19 cellular contexts compared by ENCODE assay signal in genomic region chr1:206466840-206467649, GRCh38. TPM values are rescaled to one million over a fixed set of nuclear protein-coding genes. Genes with fewer than 3 reads are reported as not detected.
DNase-seq lines count a peak whose midpoint lies in the region; ATAC-seq, FAIRE-seq and TF ChIP-seq lines count a peak whose summit lies in the region.
"Had no signal": no experiment of that assay in that cellular context is flagged by ENCODE, and none has a peak within 500 bp of the region (broad histone marks: within the 10 kb centered on the region; RNA-seq: fewer than 3 reads in every experiment).

No MANE protein-coding gene starts in this region.

- no peaks in the 10 kb centered on the region for H3K9me1 ChIP-seq in K562 (ENCODE audit: control insufficient read depth, insufficient read depth, low read length)

- POLR2A ChIA-PET in K562 (lab: Yijun Ruan, JAX) = no interaction called here

- 16% methylated on average over 15 of the region's 15 CpGs for WGBS in K562 (ENCODE audit: insufficient coverage, low coverage, missing lambda C conversion rate)

- BruUV-seq in K562 (replicated peaks; lab: Mats Ljungman, UMichigan) = no TSS peak

- peaks cover 0 to 4% of the 10 kb centered on the region in 2 experiments; a peak in 2 of 5 replicates for H3K27me3 ChIP-seq in K562 (ENCODE audit: control insufficient read depth in 2 of 2, insufficient read depth in 2 of 2, low read length in 2 of 2)
- H3K27me3 ChIP-seq: ovary, tibial nerve had no signal

- in situ Hi-C loops in K562 (cut with MboI) = no loop called here

- peaks cover 79% of the 10 kb centered on the region for H3K4me1 Mint-ChIP-seq in activated T-cell treated with anti-CD3 and anti-CD28 coated beads, Interleukin-2, amount 50 U/mL, for 4 hours (ENCODE audit: low read depth)

- no peaks in the 10 kb centered on the region for H3K9me3 Mint-ChIP-seq in activated T-cell treated with anti-CD3 and anti-CD28 coated beads, Interleukin-2, amount 50 U/mL, for 4 hours
- H3K9me3 Mint-ChIP-seq: immature natural killer cell had no signal

- intact Hi-C loops in K562 (cut with micrococcal nuclease) = no loop called here

- H3K27me3 Mint-ChIP-seq in activated T-cell treated with anti-CD3 and anti-CD28 coated beads, Interleukin-2, amount 50 U/mL, for 4 hours (ENCODE audit: low read depth) = no peaks in the 10 kb centered on the region

- no peak for TF ChIP-seq POLR2A in NB4 (IDR thresholded peaks at IDR 0.05; ENCODE audit: extremely low read depth, insufficient read length)
- TF ChIP-seq POLR2A in K562 (conservative IDR thresholded peaks at IDR 0.05) = no peak

- TF ChIP-seq CTCF in NB4 (IDR thresholded peaks at IDR 0.05; ENCODE audit: low read depth, low read length) (no peak), K562 (IDR thresholded peaks at IDR 0.05 in 2 of 3, conservative IDR thresholded peaks at IDR 0.05 in 1 of 3; ENCODE audit: insufficient read depth in 2 of 3, low read depth in 1 of 3, low read length in 3 of 3) (no peak)

- no peaks in the 10 kb centered on the region for H3K9me3 ChIP-seq in K562 (replicated peaks; ENCODE audit: control insufficient read depth, insufficient read depth, low read depth, low read length)
- H3K9me3 ChIP-seq: gastrocnemius medialis, ovary, tibial nerve had no signal

- peak overlapping the region; percentile 2 for H2AFZ ChIP-seq in K562 (ENCODE audit: low read depth, low read length)

- H3K4me1 ChIP-seq in K562 (replicated peaks in 1 of 2; ENCODE audit: control insufficient read depth in 2 of 2, insufficient read depth in 2 of 2, low read length in 2 of 2) = peaks cover 28 to 34% of the 10 kb centered on the region in 2 experiments

- no peak overlapping the region for H3K27ac ChIP-seq in K562 (ENCODE audit: extremely low read depth, low read depth, low read length)
- H3K27ac ChIP-seq: gastrocnemius medialis, KMS-11, ovary, tibial nerve had no signal

- no peak for TF ChIP-seq EP300 in K562 (IDR thresholded peaks at IDR 0.05; ENCODE audit: low read length)

- CTCF ChIA-PET in K562 (lab: Yijun Ruan, JAX; ENCODE audit: low intra/inter-chr PET ratio) = no interaction called here

- ATAC-seq in activated T-cell treated with anti-CD3 and anti-CD28 coated beads, Interleukin-2, amount 50 U/mL, for 4 hours = no peak
- ATAC-seq in K562 = peak; percentile 3; the same call in 2 of the 3 replicates
- no peak for ATAC-seq in GM21526 (IDR thresholded peaks at IDR 0.05; ENCODE audit: low FRiP score, unreplicated experiment)
- ATAC-seq in GM19324 (IDR thresholded peaks at IDR 0.05; ENCODE audit: low FRiP score, unreplicated experiment) = no peak

- no peaks in the 10 kb centered on the region for H3K36me3 Mint-ChIP-seq in activated T-cell treated with anti-CD3 and anti-CD28 coated beads, Interleukin-2, amount 50 U/mL, for 4 hours (ENCODE audit: insufficient read depth)
- H3K36me3 Mint-ChIP-seq: immature natural killer cell had no signal

- FAIRE-seq in K562 (lab: Jason Lieb, UNC) = no peak
- FAIRE-seq: bronchial epithelial cell, TTC549 had no signal

- H3K36me3 ChIP-seq in K562 (ENCODE audit: control insufficient read depth, insufficient read depth, low read length) = no peaks in the 10 kb centered on the region
- H3K36me3 ChIP-seq: gastrocnemius medialis, ovary had no signal

- H4K20me1 ChIP-seq in K562 (replicated peaks; ENCODE audit: control insufficient read depth, insufficient read depth, low read length) = no peaks in the 10 kb centered on the region

- no peaks in the 10 kb centered on the region for H3K79me2 ChIP-seq in K562 (ENCODE audit: control insufficient read depth, insufficient read depth, low read length)

- peak overlapping the region; percentile 50 for H3K4me3 Mint-ChIP-seq in activated T-cell treated with anti-CD3 and anti-CD28 coated beads, Interleukin-2, amount 50 U/mL, for 4 hours

- DNase-seq in activated T-cell treated with anti-CD3 and anti-CD28 coated beads, Interleukin-2, amount 50 U/mL, for 4 hours = no peak
- no peak for DNase-seq in activated T-cell treated with anti-CD3 and anti-CD28 coated beads, Interleukin-2, amount 50 U/mL, for 1 hour
- DNase-seq in NB4 (ENCODE audit: low read depth) (peak; percentile 65), K562 (ENCODE audit: extremely low read depth in 1 of 4, low spot score in 3 of 4) (peak in 2 of 4 experiments; percentile 42 to 59), NCI-H526 treated with DMSO at 0.1 percent for 48 hours (lab: John Stamatoyannopoulos, UW) (no peak)
- DNase-seq in stimulated activated naive CD4-positive, alpha-beta T cell treated with Interleukin-2 at 50 U/mL for 16 hours (lab: John Stamatoyannopoulos, UW) = peak; percentile 19
- DNase-seq: DMS153, immature natural killer cell, mesendoderm, NCI-H1694 treated with DMSO at 0.1 percent for 48 hours, NCI-H82, ovary had no signal

- peak overlapping the region in 1 of 2 experiments; percentile 81; a peak in 1 of 4 replicates for H3K9ac ChIP-seq in K562 (ENCODE audit: insufficient read depth in 1 of 2, low read depth in 2 of 2, low read length in 2 of 2)
- H3K9ac ChIP-seq: KMS-11 had no signal

- no peak for TF ChIP-seq RAD21 in K562 (CRISPR knock-in tag; conservative IDR thresholded peaks at IDR 0.05 in 1 of 2, IDR thresholded peaks at IDR 0.05 in 1 of 2)

- no peak overlapping the region for H3K4me2 ChIP-seq in K562 (ENCODE audit: insufficient read depth, low read length)
- H3K4me2 ChIP-seq: KMS-11 had no signal

- H3K4me3 ChIP-seq in NB4 (ENCODE audit: low read depth, low read length) (no peak overlapping the region), K562 (no peak overlapping the region)
- H3K4me3 ChIP-seq: gastrocnemius medialis, ovary, tibial nerve had no signal

TF ChIP-seq in K562, 482 proteins besides CTCF, POLR2A, EP300 and RAD21 (continues in another document):
- TF ChIP-seq CBFA2T2 (conservative IDR thresholded peaks at IDR 0.05) = peak; percentile 47; the same call in 1 of the 2 replicates
- TF ChIP-seq SMARCA4 (IDR thresholded peaks at IDR 0.05) = peak; percentile 19; the same call in 1 of the 2 replicates
- peak in 1 of 2 experiments; percentile 20 for TF ChIP-seq E2F6 (IDR thresholded peaks at IDR 0.05; ENCODE audit: borderline replicate concordance in 1 of 2, extremely low read depth in 1 of 2, insufficient read depth in 1 of 2, insufficient read length in 1 of 2, low read depth in 1 of 2, low read length in 1 of 2, poor library complexity in 1 of 2, severe bottlenecking in 1 of 2)
- TF ChIP-seq ZNF217 (CRISPR knock-in tag; IDR thresholded peaks at IDR 0.05) = no peak
- TF ChIP-seq ZNF253 (CRISPR knock-in tag; conservative IDR thresholded peaks at IDR 0.05) = no peak
- no peak for TF ChIP-seq DIDO1 (tag; IDR thresholded peaks at IDR 0.05; ENCODE audit: low read depth)
- 0 out of 2 replicates have a peak, but pooled peaks have one; percentile 18 for TF ChIP-seq ETV1 (tag; conservative IDR thresholded peaks at IDR 0.05; ENCODE audit: low read depth)
- TF ChIP-seq POLR3A (IDR thresholded peaks at IDR 0.05; ENCODE audit: borderline replicate concordance, extremely low read depth, insufficient read depth, insufficient read length) = no peak

RNA-seq across cellular contexts. Expression of gene IKBKE, which starts 3.2 kb away (rescaled TPM):
- total RNA-seq in activated T-cell treated with anti-CD3 and anti-CD28 coated beads, Interleukin-2, amount 50 U/mL, for 4 hours = 10 to 100 TPM; 14.7 to 17.2 (median 16.1) TPM
- total RNA-seq in K562 (2011; cell fraction: chromatin; rRNA removed; ENCODE audit: low replicate concordance) = 4.6 and 15.1 TPM in 2 replicates
- total RNA-seq in K562 (2011; cell fraction: nucleolus; rRNA removed) = 3.8 and 6.3 TPM in 2 replicates
- total RNA-seq in K562 (2011; cell fraction: nucleoplasm; rRNA removed) = 3.2 and 3.4 TPM in 2 replicates
- total RNA-seq in K562 (2014; rRNA removed) = 4.6 and 6.4 TPM in 2 replicates
- total RNA-seq in K562 (2014; rRNA removed; fragmentation: Illumina TruSeq; extraction: Trizol) = 1.8 and 2.3 TPM in 2 replicates
- 5.0 and 5.4 TPM in 2 replicates for total RNA-seq in K562 (2015; rRNA removed; fragmentation: Illumina TruSeq; extraction: Trizol)
- 6.1 and 6.8 TPM in 2 replicates for total RNA-seq in K562 (2021)
- polyA plus RNA-seq in K562 (2011; rRNA removed) = 4.2 and 4.6 TPM in 2 replicates
- polyA plus RNA-seq in K562 (2011; cell fraction: cytosol; rRNA removed) = 2.8 and 6.8 TPM in 2 replicates
- polyA plus RNA-seq in K562 (2011; cell fraction: nucleus; rRNA removed) = 9.2 and 11.6 TPM in 2 replicates
- polyA plus RNA-seq in K562 (2012) = 6.6 and 7.4 TPM in 2 replicates
- 3.7 and 4.9 TPM in 2 replicates for polyA plus RNA-seq in K562 (2014; fragmentation: Illumina TruSeq; extraction: Trizol)
- 1 to 10 TPM; 7.9 to 9.0 TPM for polyA plus RNA-seq in K562 (2014; fragmentation: Nextera tagmentation; extraction: Ambion mirVana)
- polyA plus RNA-seq in K562 (2014; rRNA removed) = 4.8 and 9.1 TPM in 2 replicates
- 3.5 and 4.0 TPM in 2 replicates for polyA minus RNA-seq in K562 (2011; rRNA and poly(A)+ RNA removed)
- 2.1 and 3.5 TPM in 2 replicates for polyA minus RNA-seq in K562 (2011; cell fraction: cytosol; rRNA and poly(A)+ RNA removed)
- polyA minus RNA-seq in K562 (2011; cell fraction: nucleus; rRNA and poly(A)+ RNA removed) = 6.9 and 10.1 TPM in 2 replicates

RNA-seq across cellular contexts. Expression of gene RASSF5, which starts 40.3 kb away (rescaled TPM):
- total RNA-seq in activated T-cell treated with anti-CD3 and anti-CD28 coated beads, Interleukin-2, amount 50 U/mL, for 4 hours = 100 to 1,000 TPM; 179 to 227 (median 216) TPM
- 17.2 and 26.4 TPM in 2 replicates for total RNA-seq in K562 (2011; cell fraction: chromatin; rRNA removed; ENCODE audit: low replicate concordance)
- 14.7 and 19.2 TPM in 2 replicates for total RNA-seq in K562 (2011; cell fraction: nucleolus; rRNA removed)
- 15.8 and 17.7 TPM in 2 replicates for total RNA-seq in K562 (2011; cell fraction: nucleoplasm; rRNA removed)
- total RNA-seq in K562 (2014; rRNA removed) (25.2 and 32.1 TPM in 2 replicates), K562 (2014; rRNA removed; fragmentation: Illumina TruSeq; extraction: Trizol) (20.3 and 21.7 TPM in 2 replicates), K562 (2015; rRNA removed; fragmentation: Illumina TruSeq; extraction: Trizol) (26.7 and 28.5 TPM in 2 replicates), K562 (2021) (35.2 and 38.1 TPM in 2 replicates)
- polyA plus RNA-seq in K562 (2011; rRNA removed) (20.8 and 42.4 TPM in 2 replicates), K562 (2014; fragmentation: Illumina TruSeq; extraction: Trizol) (36.1 and 41.0 TPM in 2 replicates), K562 (2014; fragmentation: Nextera tagmentation; extraction: Ambion mirVana) (1 to 10 TPM; 6.1 to 6.9 TPM), K562 (2014; rRNA removed) (27.4 and 27.9 TPM in 2 replicates)
- 24.2 and 36.3 TPM in 2 replicates for polyA plus RNA-seq in K562 (2011; cell fraction: cytosol; rRNA removed)
- polyA plus RNA-seq in K562 (2011; cell fraction: nucleus; rRNA removed) = 58.6 and 70.3 TPM in 2 replicates
- 33.6 and 70.4 TPM in 2 replicates for polyA plus RNA-seq in K562 (2012)
- polyA minus RNA-seq in K562 (2011; rRNA and poly(A)+ RNA removed) = 24.4 and 42.9 TPM in 2 replicates
- polyA minus RNA-seq in K562 (2011; cell fraction: cytosol; rRNA and poly(A)+ RNA removed) = 19.2 and 30.5 TPM in 2 replicates
- 23.4 and 57.9 TPM in 2 replicates for polyA minus RNA-seq in K562 (2011; cell fraction: nucleus; rRNA and poly(A)+ RNA removed)

Comparison
In these comparisons a context has a peak if more than half of its experiments do, and no peak if none do; other contexts are left out.
1. DNase-seq: peak in NB4 (single experiment) and stimulated activated naive CD4-positive, alpha-beta T cell treated with Interleukin-2 at 50 U/mL for 16 hours (single experiment); none in activated T-cell treated with anti-CD3 and anti-CD28 coated beads, Interleukin-2, amount 50 U/mL, for 4 hours (single experiment), activated T-cell treated with anti-CD3 and anti-CD28 coated beads, Interleukin-2, amount 50 U/mL, for 1 hour (single experiment) and NCI-H526 treated with DMSO at 0.1 percent for 48 hours (single experiment).
2. RNA of gene RASSF5, which starts 40.3 kb away (total RNA-seq): 179 to 227 TPM in activated T-cell treated with anti-CD3 and anti-CD28 coated beads, Interleukin-2, amount 50 U/mL, for 4 hours; 14.7 to 38.1 TPM in K562; every median in the first group is over 4 times any median in the second.